ENCODE assay signal across 13 cellular contexts in genomic region chr18:53458944-53459580, GRCh38.
A peak's percentile ranks its signal among the peaks of the same experiment; 100 is the strongest.
DNase-seq lines count a peak whose midpoint lies in the region; ATAC-seq and TF ChIP-seq lines count a peak whose summit lies in the region.
"Had no signal": no experiment of that assay in that cellular context is flagged by ENCODE, and none has a peak within 500 bp of the region (broad histone marks: within the 10 kb centered on the region; RNA-seq: fewer than 3 reads in every experiment).

No MANE protein-coding gene starts in this region.

- no peak overlapping the region for H3K27ac Mint-ChIP-seq in neural crest cell (ENCODE audit: unreplicated experiment)
- H3K27ac Mint-ChIP-seq in activated T-helper 17 cell treated with anti-CD3 and anti-CD28 coated beads, Interleukin-2, amount 50 U/mL, for 72 hours = no peak overlapping the region
- H3K27ac Mint-ChIP-seq: CD14-positive monocyte; T-helper 1 cell treated with Interleukin-12 subunit alpha and Interleukin-12 subunit beta and Interleukin-4 antibody, amounts not matched to agents 30 μg/mL and 1 μg/mL, for 36 hours had no signal

- DNase-seq in H4 (ENCODE audit: low spot score) (peak; percentile 32), NCI-H345 treated with DMSO at 0.1 percent for 48 hours (lab: John Stamatoyannopoulos, UW; ENCODE audit: unreplicated experiment) (peak; percentile 16), globus pallidus (ENCODE audit: low spot score) (peak; percentile 60), neural crest cell (ENCODE audit: low read depth, low spot score) (peak; percentile 2), T1000 (lab: John Stamatoyannopoulos, UW) (no peak), AML-193 (lab: John Stamatoyannopoulos, UW) (no peak)
- DNase-seq: GF-D8, islet precursor cell had no signal

- ATAC-seq in GM21825 (IDR thresholded peaks at IDR 0.05; ENCODE audit: unreplicated experiment) = no peak
- ATAC-seq in activated T-helper 17 cell treated with anti-CD3 and anti-CD28 coated beads, Interleukin-2, amount 50 U/mL, for 72 hours (replicated peaks) = no peak

- peak overlapping the region; percentile 68 for H3K4me3 Mint-ChIP-seq in neural crest cell
- no peak overlapping the region for H3K4me3 Mint-ChIP-seq in activated T-helper 17 cell treated with anti-CD3 and anti-CD28 coated beads, Interleukin-2, amount 50 U/mL, for 72 hours
- H3K4me3 Mint-ChIP-seq: CD14-positive monocyte; central memory CD8-positive, alpha-beta T cell; T-helper 1 cell treated with Interleukin-12 subunit alpha and Interleukin-12 subunit beta and Interleukin-4 antibody, amounts not matched to agents 30 μg/mL and 1 μg/mL, for 36 hours had no signal

- TF ChIP-seq CTCF in neural crest cell (conservative IDR thresholded peaks at IDR 0.05) = no peak

- H3K36me3 Mint-ChIP-seq in neural crest cell (ENCODE audit: low read depth) = peaks cover 4% of the 10 kb centered on the region
- no peaks in the 10 kb centered on the region for H3K36me3 Mint-ChIP-seq in activated T-helper 17 cell treated with anti-CD3 and anti-CD28 coated beads, Interleukin-2, amount 50 U/mL, for 72 hours (ENCODE audit: low read depth)
- H3K36me3 Mint-ChIP-seq: CD14-positive monocyte had no signal

- H3K4me1 Mint-ChIP-seq in neural crest cell = peaks cover 31% of the 10 kb centered on the region
- no peaks in the 10 kb centered on the region for H3K4me1 Mint-ChIP-seq in activated T-helper 17 cell treated with anti-CD3 and anti-CD28 coated beads, Interleukin-2, amount 50 U/mL, for 72 hours
- H3K4me1 Mint-ChIP-seq: CD14-positive monocyte; central memory CD8-positive, alpha-beta T cell had no signal

- H3K9me3 Mint-ChIP-seq in neural crest cell = peaks cover 8% of the 10 kb centered on the region
- peaks cover 7% of the 10 kb centered on the region for H3K9me3 Mint-ChIP-seq in activated T-helper 17 cell treated with anti-CD3 and anti-CD28 coated beads, Interleukin-2, amount 50 U/mL, for 72 hours

- no peaks in the 10 kb centered on the region for H3K27me3 Mint-ChIP-seq in neural crest cell (ENCODE audit: low read depth)
- H3K27me3 Mint-ChIP-seq in activated T-helper 17 cell treated with anti-CD3 and anti-CD28 coated beads, Interleukin-2, amount 50 U/mL, for 72 hours = no peaks in the 10 kb centered on the region
- H3K27me3 Mint-ChIP-seq: central memory CD8-positive, alpha-beta T cell had no signal

Comparison
In these comparisons a context has a peak if more than half of its experiments do, and no peak if none do; other contexts are left out.
1. DNase-seq: peak in H4 (single experiment), NCI-H345 treated with DMSO at 0.1 percent for 48 hours (single experiment), globus pallidus (single experiment) and neural crest cell (single experiment); none in T1000 (single experiment) and AML-193 (0 of 2).